Comparison of ENCODE assay signal across 8 cellular contexts in the genomic region with DNA sequence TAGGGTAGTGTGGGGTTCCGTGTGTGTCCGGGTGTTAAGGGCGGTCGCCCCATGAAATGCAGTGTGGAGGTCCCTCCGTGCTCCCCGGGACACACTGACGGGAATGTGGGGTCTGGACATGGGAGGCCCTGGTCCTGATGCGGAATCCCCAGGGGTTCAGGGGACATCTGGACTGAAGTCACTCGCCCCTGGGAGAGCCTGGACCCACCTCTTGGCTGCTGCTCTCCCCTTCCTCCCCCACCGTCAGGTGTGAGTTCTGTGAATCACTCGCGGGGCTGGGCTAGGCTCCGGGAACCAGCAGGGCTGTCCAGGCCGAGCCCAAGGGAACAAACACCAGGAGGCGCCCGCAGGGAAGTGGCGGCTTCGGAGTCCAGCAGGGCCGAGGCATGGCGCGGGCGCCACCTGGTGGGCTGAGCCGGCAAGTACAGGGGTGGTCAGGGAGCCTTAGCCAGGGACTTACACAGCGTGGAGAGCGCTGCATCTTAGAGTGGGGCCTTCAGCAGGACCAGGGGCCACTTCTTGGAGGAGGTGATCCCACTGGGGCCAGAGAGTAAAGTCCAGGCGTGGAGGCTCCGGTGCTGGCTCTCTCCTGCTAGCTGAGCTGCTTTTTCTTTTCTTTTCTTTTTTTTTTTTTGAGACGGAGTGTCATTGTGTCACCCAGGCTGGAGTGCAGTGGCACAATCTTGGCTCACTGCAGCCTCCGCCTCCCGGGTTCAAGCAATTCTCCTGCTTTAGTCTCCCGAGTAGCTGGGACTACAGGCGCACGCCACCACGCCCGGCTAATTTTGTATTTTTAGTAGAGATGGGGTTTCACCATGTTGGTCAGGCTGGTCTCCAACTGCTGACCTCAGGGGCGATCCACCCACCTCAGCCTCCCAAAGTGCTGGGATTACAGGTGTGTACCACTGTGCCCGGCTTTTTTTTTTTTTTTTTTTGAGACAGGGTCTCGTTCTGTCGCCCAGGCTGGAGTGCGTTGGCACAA. TPM values are rescaled to one million over a fixed set of nuclear protein-coding genes. Genes with fewer than 3 reads are reported as not detected.
DNase-seq lines count a peak whose midpoint lies in the region; ATAC-seq lines count a peak whose summit lies in the region.

No MANE protein-coding gene starts in this region.

- intact Hi-C loops in left colon (cut with DNase I, micrococcal nuclease) = loop anchor here in 1 of 2 donors (5.0 kb wide), 1 partner anchor 211 kb away; no protein-coding TSS in a partner anchor

- ATAC-seq in GM18870 (IDR thresholded peaks at IDR 0.05; ENCODE audit: unreplicated experiment) (peak; percentile 72), HG03378 (IDR thresholded peaks at IDR 0.05; ENCODE audit: unreplicated experiment) (peak; percentile 66), left colon (peak; percentile 98)

- DNase-seq in AG08396 (ENCODE audit: low spot score) (peak; percentile 98), NCI-H446 treated with DMSO at 0.1 percent for 48 hours (lab: John Stamatoyannopoulos, UW) (peak; percentile 21), cerebellar cortex (ENCODE audit: low spot score) (peak; percentile 85), left colon (peak; percentile 83 to 92)
- DNase-seq in activated CD4-positive, alpha-beta T cell treated with anti-CD3 and anti-CD28 coated beads for 24 hours (ENCODE audit: low read depth in 2 of 2) = peak; percentile 79 to 87
- DNase-seq in stimulated activated CD4-positive, alpha-beta T cell treated with anti-CD3 and anti-CD28 coated beads, Interleukin-2, amount 100 ng/mL, for 48 hours = peak; percentile 92 to 94

RNA-seq across cellular contexts. Expression of a gene that starts 20.1 kb away (rescaled TPM):
- total RNA-seq in left colon = 1 to 10 TPM; 1.6 to 3.4 TPM

Comparison
In these comparisons a context has a peak if more than half of its experiments do, and no peak if none do; other contexts are left out.
1. Peak in every context shown above with its lines: DNase-seq and ATAC-seq.
2. DNase-seq: peak in every context shown above with its lines; median percentile 98 in AG08396; 93 in stimulated activated CD4-positive, alpha-beta T cell treated with anti-CD3 and anti-CD28 coated beads, Interleukin-2, amount 100 ng/mL, for 48 hours; 88 in left colon; 85 in cerebellar cortex; 83 in activated CD4-positive, alpha-beta T cell treated with anti-CD3 and anti-CD28 coated beads for 24 hours; 21 in NCI-H446 treated with DMSO at 0.1 percent for 48 hours.